Comparison of ENCODE assay signal across 37 cellular contexts in genomic region chr2:193867454-193867853, GRCh38.
"Had no signal": no experiment of that assay in that cellular context is flagged by ENCODE, and none has a peak within 500 bp of the region (broad histone marks: within the 10 kb centered on the region; RNA-seq: fewer than 3 reads in every experiment).

No MANE protein-coding gene starts in this region.

- ATAC-seq: activated CD4-positive, alpha-beta T cell treated with anti-CD3 and anti-CD28 coated beads for 36 hours; activated CD4-positive, CD25-positive, alpha-beta regulatory T cell treated with anti-CD3 and anti-CD28 coated beads, Interleukin-2, amount 50 U/mL, for 24 hours; activated CD8-positive, alpha-beta memory T cell treated with anti-CD3 and anti-CD28 coated beads, Interleukin-2, amount 10 ng/mL, durations not matched to agents 7 days and 5 days; activated CD8-positive, alpha-beta T cell treated with anti-CD3 and anti-CD28 coated beads, Interleukin-2, amount 10 ng/mL, durations not matched to agents 7 days and 5 days; activated naive CD4-positive, alpha-beta T cell treated with anti-CD3 and anti-CD28 coated beads, Interleukin-2, amount 50 U/mL, for 72 hours; body of pancreas; WTC11 had no signal

- H3K4me3 ChIP-seq: adrenal gland, body of pancreas, breast epithelium had no signal

- H3K27me3 ChIP-seq: adrenal gland, body of pancreas, brain microvascular endothelial cell, breast epithelium had no signal

- DNase-seq: activated CD4-positive, alpha-beta memory T cell treated with anti-CD3 and anti-CD28 coated beads, Interleukin-2, amount 10 ng/mL, durations not matched to agents 7 days and 5 days; activated CD4-positive, alpha-beta T cell treated with anti-CD3 and anti-CD28 coated beads for 1 hour; activated CD4-positive, alpha-beta T cell treated with anti-CD3 and anti-CD28 coated beads for 36 hours; activated CD4-positive, alpha-beta T cell treated with anti-CD3 and anti-CD28 coated beads for 48 hours; activated CD4-positive, alpha-beta T cell treated with anti-CD3 and anti-CD28 coated beads, Interleukin-2, amount 50 U/mL, for 48 hours; activated CD4-positive, CD25-positive, alpha-beta regulatory T cell; activated CD8-positive, alpha-beta memory T cell treated with anti-CD3 and anti-CD28 coated beads for 24 hours; activated CD8-positive, alpha-beta memory T cell treated with anti-CD3 and anti-CD28 coated beads, Interleukin-2, amount 10 ng/mL, durations not matched to agents 7 days and 5 days; activated CD8-positive, alpha-beta memory T cell treated with anti-CD3 and anti-CD28 coated beads, Interleukin-2, amount 50 U/mL, for 48 hours; activated CD8-positive, alpha-beta T cell treated with anti-CD3 and anti-CD28 coated beads, Interleukin-2, amount 10 ng/mL, durations not matched to agents 7 days and 5 days; activated effector memory CD4-positive, alpha-beta T cell treated with Interleukin-2 at 50 U/mL for 16 hours; activated gamma-delta T cell; activated naive CD4-positive, alpha-beta T cell treated with anti-CD3 and anti-CD28 coated beads, Interleukin-2, amount 50 U/mL, for 16 hours; activated naive CD4-positive, alpha-beta T cell treated with Interleukin-2 at 50 U/mL for 16 hours; activated naive CD8-positive, alpha-beta T cell treated with anti-CD3 and anti-CD28 coated beads for 36 hours; activated T-cell treated with anti-CD3 and anti-CD28 coated beads, Interleukin-2, amount 50 U/mL, for 24 hours; activated T-cell treated with anti-CD3 and anti-CD28 coated beads, Interleukin-2, amount 50 U/mL, for 48 hours; adrenal gland; amniotic stem cell; aorta; body of pancreas; brain microvascular endothelial cell; central memory CD4-positive, alpha-beta T cell; SW 1271; T-helper 1 cell; T-helper 2 cell; T-helper 9 cell; WERI-Rb-1 had no signal

- H3K27ac ChIP-seq: adrenal gland, body of pancreas, brain microvascular endothelial cell, breast epithelium, WERI-Rb-1 had no signal

- H3K9me3 Mint-ChIP-seq: activated CD4-positive, alpha-beta memory T cell treated with anti-CD3 and anti-CD28 coated beads, Interleukin-2, amount 10 ng/mL, durations not matched to agents 7 days and 5 days; activated naive CD4-positive, alpha-beta T cell treated with anti-CD3 and anti-CD28 coated beads, Interleukin-2, amount 50 U/mL, for 72 hours; activated T-helper 2 cell treated with anti-CD3 and anti-CD28 coated beads, Interferon-gamma antibody, Interleukin-2, Interleukin-4, amounts not matched to agents 10 μg/mL and 5 μg/mL and 100 μg/mL, durations not matched to agents 14 hours and 24 hours and 36 hours; T-helper 2 cell treated with Interferon-gamma antibody and Interleukin-4, amounts not matched to agents 5 μg/mL and 100 μg/mL, for 36 hours; WTC11 had no signal

- H3K4me1 ChIP-seq: adrenal gland, body of pancreas, breast epithelium had no signal

- H3K36me3 Mint-ChIP-seq: activated CD8-positive, alpha-beta memory T cell treated with anti-CD3 and anti-CD28 coated beads, Interleukin-2, amount 10 ng/mL, durations not matched to agents 7 days and 5 days; activated naive CD4-positive, alpha-beta T cell treated with anti-CD3 and anti-CD28 coated beads, Interleukin-2, amount 50 U/mL, for 72 hours; activated naive CD8-positive, alpha-beta T cell treated with anti-CD3 and anti-CD28 coated beads for 36 hours; WTC11 had no signal

- FAIRE-seq: astrocyte, TTC549 had no signal

- H3K4me3 Mint-ChIP-seq: activated CD4-positive, alpha-beta memory T cell treated with anti-CD3 and anti-CD28 coated beads, Interleukin-2, amount 10 ng/mL, durations not matched to agents 7 days and 5 days; activated CD4-positive, alpha-beta T cell treated with anti-CD3 and anti-CD28 coated beads for 36 hours; activated CD8-positive, alpha-beta memory T cell treated with anti-CD3 and anti-CD28 coated beads, Interleukin-2, amount 10 ng/mL, durations not matched to agents 7 days and 5 days; activated CD8-positive, alpha-beta T cell treated with anti-CD3 and anti-CD28 coated beads, Interleukin-2, amount 10 ng/mL, durations not matched to agents 7 days and 5 days; activated naive CD8-positive, alpha-beta T cell treated with anti-CD3 and anti-CD28 coated beads for 36 hours; activated T-cell treated with anti-CD3 and anti-CD28 coated beads, Interleukin-2, amount 50 U/mL, for 24 hours; T-helper 1 cell treated with Interleukin-12 subunit alpha and Interleukin-12 subunit beta and Interleukin-4 antibody, amounts not matched to agents 30 μg/mL and 1 μg/mL, for 36 hours; T-helper 2 cell treated with Interferon-gamma antibody and Interleukin-4, amounts not matched to agents 5 μg/mL and 100 μg/mL, for 36 hours; WTC11 had no signal

- H3K9me3 ChIP-seq: adrenal gland, body of pancreas had no signal

- H3K36me3 ChIP-seq: adrenal gland, brain microvascular endothelial cell, breast epithelium, WERI-Rb-1 had no signal

- H3K4me1 Mint-ChIP-seq: activated CD4-positive, alpha-beta memory T cell treated with anti-CD3 and anti-CD28 coated beads, Interleukin-2, amount 10 ng/mL, durations not matched to agents 7 days and 5 days; activated CD4-positive, alpha-beta T cell treated with anti-CD3 and anti-CD28 coated beads for 36 hours; activated CD8-positive, alpha-beta memory T cell treated with anti-CD3 and anti-CD28 coated beads, Interleukin-2, amount 10 ng/mL, durations not matched to agents 7 days and 5 days; activated naive CD8-positive, alpha-beta T cell treated with anti-CD3 and anti-CD28 coated beads for 36 hours; WTC11 had no signal

- H3K27ac Mint-ChIP-seq: activated CD4-positive, alpha-beta memory T cell treated with anti-CD3 and anti-CD28 coated beads, Interleukin-2, amount 10 ng/mL, durations not matched to agents 7 days and 5 days; activated CD4-positive, alpha-beta T cell treated with anti-CD3 and anti-CD28 coated beads for 36 hours; activated CD8-positive, alpha-beta memory T cell treated with anti-CD3 and anti-CD28 coated beads, Interleukin-2, amount 10 ng/mL, durations not matched to agents 7 days and 5 days; activated CD8-positive, alpha-beta T cell treated with anti-CD3 and anti-CD28 coated beads, Interleukin-2, amount 10 ng/mL, durations not matched to agents 7 days and 5 days; activated naive CD4-positive, alpha-beta T cell treated with anti-CD3 and anti-CD28 coated beads, Interleukin-2, amount 50 U/mL, for 72 hours; activated naive CD8-positive, alpha-beta T cell treated with anti-CD3 and anti-CD28 coated beads for 36 hours; activated T-cell treated with anti-CD3 and anti-CD28 coated beads, Interleukin-2, amount 50 U/mL, for 24 hours; activated T-helper 2 cell treated with anti-CD3 and anti-CD28 coated beads, Interferon-gamma antibody, Interleukin-2, Interleukin-4, amounts not matched to agents 10 μg/mL and 5 μg/mL and 100 μg/mL, durations not matched to agents 14 hours and 24 hours and 36 hours; T-helper 1 cell treated with Interleukin-12 subunit alpha and Interleukin-12 subunit beta and Interleukin-4 antibody, amounts not matched to agents 30 μg/mL and 1 μg/mL, for 36 hours; T-helper 2 cell treated with Interferon-gamma antibody and Interleukin-4, amounts not matched to agents 5 μg/mL and 100 μg/mL, for 36 hours; WTC11 had no signal

- H3K27me3 Mint-ChIP-seq: activated CD4-positive, alpha-beta memory T cell treated with anti-CD3 and anti-CD28 coated beads, Interleukin-2, amount 10 ng/mL, durations not matched to agents 7 days and 5 days; activated CD4-positive, alpha-beta T cell treated with anti-CD3 and anti-CD28 coated beads for 36 hours; activated CD8-positive, alpha-beta memory T cell treated with anti-CD3 and anti-CD28 coated beads, Interleukin-2, amount 10 ng/mL, durations not matched to agents 7 days and 5 days; activated naive CD8-positive, alpha-beta T cell treated with anti-CD3 and anti-CD28 coated beads for 36 hours; activated T-cell treated with anti-CD3 and anti-CD28 coated beads, Interleukin-2, amount 50 U/mL, for 24 hours had no signal
